In the genomic region with DNA sequence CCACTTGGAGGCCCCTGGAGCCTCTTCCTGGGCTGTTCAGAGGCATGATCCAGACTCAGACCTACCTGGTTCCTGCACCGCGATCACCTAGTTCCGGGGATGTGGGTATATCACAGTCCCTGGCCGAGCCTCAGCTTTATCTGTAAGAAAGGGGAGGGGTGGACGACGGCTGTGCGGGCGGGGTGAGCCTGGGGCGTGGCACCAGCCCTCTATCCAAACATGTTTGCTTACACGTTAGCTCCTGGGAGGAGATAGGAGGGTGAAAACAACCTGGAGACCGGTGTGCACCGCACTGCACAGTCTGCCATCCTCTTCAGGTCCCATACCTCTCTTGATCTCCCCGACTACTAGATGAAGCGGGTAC, we compare ENCODE assay signal across 8 cellular contexts. TPM values are rescaled to one million over a fixed set of nuclear protein-coding genes. Genes with fewer than 3 reads are reported as not detected.
DNase-seq lines count a peak whose midpoint lies in the region; ATAC-seq and TF ChIP-seq lines count a peak whose summit lies in the region.

No MANE protein-coding gene starts in this region.

- no peak for TF ChIP-seq CTCF in CD4-positive, alpha-beta T cell (IDR thresholded peaks at IDR 0.05)
- TF ChIP-seq CTCF in OCI-LY1 (IDR thresholded peaks at IDR 0.05; ENCODE audit: low read length), result no peak
- no peak for TF ChIP-seq CTCF in endodermal cell (conservative IDR thresholded peaks at IDR 0.05)
- TF ChIP-seq CTCF in neural cell (IDR thresholded peaks at IDR 0.05; ENCODE audit: poor library complexity, severe bottlenecking), result no peak

- H3K4me3 ChIP-seq in OCI-LY1 (ENCODE audit: low read depth, low read length, poor library complexity, severe bottlenecking) (peak overlapping the region; percentile 61), endodermal cell (ENCODE audit: low read length) (peak overlapping the region; percentile 82), neural cell (ENCODE audit: low read length) (peak overlapping the region; percentile 61)

- peaks cover 5% of the 10 kb centered on the region for H3K4me1 ChIP-seq in OCI-LY1 (ENCODE audit: insufficient read depth, low read length, severe bottlenecking)
- H3K4me1 ChIP-seq in endodermal cell (ENCODE audit: control insufficient read depth, insufficient read depth, low read length), result peaks cover 3% of the 10 kb centered on the region

- ATAC-seq in CD4-positive, alpha-beta T cell (ENCODE audit: poor library complexity), result no peak

- DNase-seq in CD4-positive, alpha-beta T cell, result no peak
- DNase-seq in endodermal cell (no peak), activated gamma-delta T cell treated with Interleukin-2 at 50 U/mL for 16 hours (no peak), NCI-H1930 (lab: John Stamatoyannopoulos, UW) (no peak), NCI-H128 (lab: John Stamatoyannopoulos, UW; ENCODE audit: unreplicated experiment) (no peak), inferior parietal cortex (ENCODE audit: extremely low spot score) (no peak)

- no peaks in the 10 kb centered on the region for H3K36me3 Mint-ChIP-seq in CD4-positive, alpha-beta T cell (ENCODE audit: low read depth)
- peaks cover 13% of the 10 kb centered on the region for H3K36me3 Mint-ChIP-seq in endodermal cell (ENCODE audit: low read depth)

- TF ChIP-seq RAD21 in neural cell (conservative IDR thresholded peaks at IDR 0.05), result no peak

- H3K9me2 ChIP-seq in OCI-LY1 (ENCODE audit: low read depth, low read length), result no peaks in the 10 kb centered on the region
- H3K9me2 ChIP-seq in neural cell (ENCODE audit: insufficient read depth, low read length), result no peaks in the 10 kb centered on the region

- H3K79me2 ChIP-seq in OCI-LY1 (ENCODE audit: insufficient read depth, low read length) (no peaks in the 10 kb centered on the region), neural cell (replicated peaks; ENCODE audit: insufficient read depth, low read length) (no peaks in the 10 kb centered on the region)

- 73 to 78% methylated on average over 8 to 14 of the region's 14 CpGs for WGBS in endodermal cell (ENCODE audit: insufficient coverage in 1 of 2, insufficient read length in 1 of 2), 2 experiments

- POLR2A ChIA-PET in CD4-positive, alpha-beta T cell (lab: Charles Lee), result no interaction called here

- H3F3A ChIP-seq in OCI-LY1 (ENCODE audit: insufficient read depth, low read length), result no peaks in the 10 kb centered on the region
- H3F3A ChIP-seq in neural cell (ENCODE audit: insufficient read depth, low read length, poor library complexity, severe bottlenecking), result no peaks in the 10 kb centered on the region

- intact Hi-C loops in CD4-positive, alpha-beta T cell (cut with DNase I, micrococcal nuclease), result loop anchor here in 1 of 2 experiments (5.0 kb wide), 1 partner anchor 371 kb away; the partner anchor contains the start of gene WDR20

- CTCF ChIA-PET in CD4-positive, alpha-beta T cell (lab: Charles Lee), result interaction anchor here (0.6 to 1.3 kb wide), 2 partner anchors 70 to 120 kb away, joined by 3 read pairs; no protein-coding TSS in a partner anchor

- H3K36me3 ChIP-seq in OCI-LY1 (ENCODE audit: insufficient read depth, low read length) (no peaks in the 10 kb centered on the region), endodermal cell (ENCODE audit: control insufficient read depth, insufficient read depth, low read length) (no peaks in the 10 kb centered on the region), neural cell (ENCODE audit: insufficient read depth, low read length) (no peaks in the 10 kb centered on the region)

- no peaks in the 10 kb centered on the region for H3K27me3 ChIP-seq in CD4-positive, alpha-beta T cell (ENCODE audit: control insufficient read depth, insufficient read depth, low read length)
- H3K27me3 ChIP-seq in OCI-LY1 (ENCODE audit: insufficient read depth, low read length), result no peaks in the 10 kb centered on the region
- H3K27me3 ChIP-seq in endodermal cell (ENCODE audit: control insufficient read depth, insufficient read depth, low read length, poor library complexity, severe bottlenecking), result no peaks in the 10 kb centered on the region
- peaks cover 4% of the 10 kb centered on the region for H3K27me3 ChIP-seq in neural cell (ENCODE audit: insufficient read depth, low read depth, low read length)

- H3K9me3 ChIP-seq in CD4-positive, alpha-beta T cell (ENCODE audit: control insufficient read depth, low read length), result no peaks in the 10 kb centered on the region
- no peaks in the 10 kb centered on the region for H3K9me3 ChIP-seq in OCI-LY1 (ENCODE audit: low read length)
- H3K9me3 ChIP-seq in endodermal cell (ENCODE audit: control insufficient read depth, low read length), result no peaks in the 10 kb centered on the region
- H3K9me3 ChIP-seq in neural cell (ENCODE audit: low read length), result no peaks in the 10 kb centered on the region

- H3K4me3 Mint-ChIP-seq in CD4-positive, alpha-beta T cell, result peak overlapping the region; percentile 70
- peak overlapping the region; percentile 71 for H3K4me3 Mint-ChIP-seq in endodermal cell

- H2AFZ ChIP-seq in OCI-LY1 (ENCODE audit: low read length), result no peak overlapping the region
- H2AFZ ChIP-seq in neural cell (ENCODE audit: low read depth, low read length), result no peak overlapping the region

- H3K4me2 ChIP-seq in OCI-LY1 (ENCODE audit: low read length) (peak overlapping the region; percentile 79), neural cell (ENCODE audit: low read length) (no peak overlapping the region)

- H3K27ac ChIP-seq in CD4-positive, alpha-beta T cell (ENCODE audit: low read depth, low read length), result no peak overlapping the region
- peak overlapping the region; percentile 66 for H3K27ac ChIP-seq in OCI-LY1 (ENCODE audit: low read depth, low read length, poor library complexity, severe bottlenecking)
- H3K27ac ChIP-seq in endodermal cell (ENCODE audit: low read depth, low read length), result no peak overlapping the region
- H3K27ac ChIP-seq in neural cell (ENCODE audit: low read length), result no peak overlapping the region

- H4K20me1 ChIP-seq in OCI-LY1 (ENCODE audit: insufficient read depth, low read length) (no peaks in the 10 kb centered on the region), neural cell (ENCODE audit: insufficient read depth) (no peaks in the 10 kb centered on the region)

- peaks cover 2% of the 10 kb centered on the region for H3K9me3 Mint-ChIP-seq in CD4-positive, alpha-beta T cell
- H3K9me3 Mint-ChIP-seq in endodermal cell, result no peaks in the 10 kb centered on the region

- no peaks in the 10 kb centered on the region for H3K27me3 Mint-ChIP-seq in CD4-positive, alpha-beta T cell
- no peaks in the 10 kb centered on the region for H3K27me3 Mint-ChIP-seq in endodermal cell (ENCODE audit: insufficient read depth)

- no peak for TF ChIP-seq EP300 in neural cell (conservative IDR thresholded peaks at IDR 0.05; ENCODE audit: poor library complexity, severe bottlenecking)

- H3K9ac ChIP-seq in OCI-LY1 (ENCODE audit: low read length) (no peak overlapping the region), endodermal cell (ENCODE audit: extremely low read depth, low read length, poor library complexity, severe bottlenecking) (no peak overlapping the region), neural cell (ENCODE audit: low read length) (no peak overlapping the region)

- H3K4me1 Mint-ChIP-seq in CD4-positive, alpha-beta T cell (ENCODE audit: low read depth), result peaks cover 18% of the 10 kb centered on the region
- H3K4me1 Mint-ChIP-seq in endodermal cell, result peaks cover 12% of the 10 kb centered on the region

- H3K27ac Mint-ChIP-seq in CD4-positive, alpha-beta T cell, result peak overlapping the region; percentile 62
- peak overlapping the region; percentile 78 for H3K27ac Mint-ChIP-seq in endodermal cell

TF ChIP-seq in neural cell, 6 proteins besides CTCF, POLR2A, EP300 and RAD21:
- TF ChIP-seq SMC3 (conservative IDR thresholded peaks at IDR 0.05; ENCODE audit: poor library complexity) (no peak), POLR2AphosphoS5 (IDR thresholded peaks at IDR 0.05) (no peak), EZH2 (IDR thresholded peaks at IDR 0.05; ENCODE audit: borderline replicate concordance, insufficient read depth, low read length, poor library complexity, severe bottlenecking) (no peak), TAF1 (IDR thresholded peaks at IDR 0.05; ENCODE audit: low read depth) (no peak)
- TF ChIP-seq, protein P1, sequence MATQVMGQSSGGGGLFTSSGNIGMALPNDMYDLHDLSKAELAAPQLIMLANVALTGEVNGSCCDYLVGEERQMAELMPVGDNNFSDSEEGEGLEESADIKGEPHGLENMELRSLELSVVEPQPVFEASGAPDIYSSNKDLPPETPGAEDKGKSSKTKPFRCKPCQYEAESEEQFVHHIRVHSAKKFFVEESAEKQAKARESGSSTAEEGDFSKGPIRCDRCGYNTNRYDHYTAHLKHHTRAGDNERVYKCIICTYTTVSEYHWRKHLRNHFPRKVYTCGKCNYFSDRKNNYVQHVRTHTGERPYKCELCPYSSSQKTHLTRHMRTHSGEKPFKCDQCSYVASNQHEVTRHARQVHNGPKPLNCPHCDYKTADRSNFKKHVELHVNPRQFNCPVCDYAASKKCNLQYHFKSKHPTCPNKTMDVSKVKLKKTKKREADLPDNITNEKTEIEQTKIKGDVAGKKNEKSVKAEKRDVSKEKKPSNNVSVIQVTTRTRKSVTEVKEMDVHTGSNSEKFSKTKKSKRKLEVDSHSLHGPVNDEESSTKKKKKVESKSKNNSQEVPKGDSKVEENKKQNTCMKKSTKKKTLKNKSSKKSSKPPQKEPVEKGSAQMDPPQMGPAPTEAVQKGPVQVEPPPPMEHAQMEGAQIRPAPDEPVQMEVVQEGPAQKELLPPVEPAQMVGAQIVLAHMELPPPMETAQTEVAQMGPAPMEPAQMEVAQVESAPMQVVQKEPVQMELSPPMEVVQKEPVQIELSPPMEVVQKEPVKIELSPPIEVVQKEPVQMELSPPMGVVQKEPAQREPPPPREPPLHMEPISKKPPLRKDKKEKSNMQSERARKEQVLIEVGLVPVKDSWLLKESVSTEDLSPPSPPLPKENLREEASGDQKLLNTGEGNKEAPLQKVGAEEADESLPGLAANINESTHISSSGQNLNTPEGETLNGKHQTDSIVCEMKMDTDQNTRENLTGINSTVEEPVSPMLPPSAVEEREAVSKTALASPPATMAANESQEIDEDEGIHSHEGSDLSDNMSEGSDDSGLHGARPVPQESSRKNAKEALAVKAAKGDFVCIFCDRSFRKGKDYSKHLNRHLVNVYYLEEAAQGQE (IDR thresholded peaks at IDR 0.05; ENCODE audit: borderline replicate concordance), result no peak
TF ChIP-seq in neural cell: peak in this region for 0.

RNA-seq across cellular contexts. Expression of gene ANKRD9, which starts 1.2 kb away (rescaled TPM):
- total RNA-seq in CD4-positive, alpha-beta T cell, result 1 to 10 TPM; 4.4 to 5.5 TPM
- total RNA-seq in endodermal cell, result 10 to 100 TPM; 32.7 to 38.9 TPM
- 28.5 TPM for polyA plus RNA-seq in endodermal cell (2013, experiment 1 of 2)
- polyA plus RNA-seq in endodermal cell (2013, experiment 2 of 2), result 27.2 TPM
- 1.5 and 2.0 TPM in 2 replicates for polyA plus RNA-seq in neural cell
- 2.2 TPM in 2 replicates for polyA minus RNA-seq in neural cell

Comparison
In these comparisons a context has a peak if more than half of its experiments do, and no peak if none do; other contexts are left out.
1. RNA of gene ANKRD9, which starts 1.2 kb away (total RNA-seq): 32.7 to 38.9 TPM in endodermal cell; 4.4 to 5.5 TPM in CD4-positive, alpha-beta T cell; every median in the first group is over 4 times any median in the second.
2. Peak in every context shown above with its lines, with median percentiles within 50 percentile points of each other: H3K4me3 ChIP-seq.